Comparison of ENCODE assay signal across 7 cellular contexts in the genomic region with DNA sequence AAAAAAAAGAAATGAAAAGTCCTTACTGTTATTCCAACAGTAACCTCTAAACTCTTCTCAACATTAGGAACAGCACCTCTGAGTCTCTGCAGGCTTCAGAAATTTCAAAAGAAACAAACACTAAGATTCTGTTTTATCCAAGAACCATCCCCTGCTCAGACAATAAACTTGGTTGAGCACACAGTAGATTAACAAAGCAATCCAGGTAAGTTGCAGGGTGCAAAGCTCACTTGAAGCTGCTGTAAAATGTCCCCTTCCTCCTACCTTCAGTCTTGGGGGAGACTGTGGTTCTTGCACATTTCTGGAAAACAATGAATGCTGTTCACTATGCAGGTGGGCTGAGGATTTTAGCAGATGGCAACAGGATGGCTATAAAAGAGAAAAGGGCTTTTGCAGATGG.
"Had no signal": no experiment of that assay in that cellular context is flagged by ENCODE, and none has a peak within 500 bp of the region (broad histone marks: within the 10 kb centered on the region; RNA-seq: fewer than 3 reads in every experiment).

No MANE protein-coding gene starts in this region.

- H3K27ac Mint-ChIP-seq: H9 had no signal

- H3K27ac ChIP-seq: GM23248 had no signal

- H3K4me1 Mint-ChIP-seq: H9 had no signal

- H3K4me3 ChIP-seq: GM23248, K562 had no signal

- DNase-seq: GM23248, GOT3, H9, HCEC 1CT, IMR-90, KG1 had no signal

- H3K9me3 Mint-ChIP-seq: H9 had no signal

- H3K4me3 Mint-ChIP-seq: H9 had no signal

- H3K9ac ChIP-seq: GM23248 had no signal

- ATAC-seq: K562 had no signal
